ENCODE assay signal across 1 cellular context in the genomic region with DNA sequence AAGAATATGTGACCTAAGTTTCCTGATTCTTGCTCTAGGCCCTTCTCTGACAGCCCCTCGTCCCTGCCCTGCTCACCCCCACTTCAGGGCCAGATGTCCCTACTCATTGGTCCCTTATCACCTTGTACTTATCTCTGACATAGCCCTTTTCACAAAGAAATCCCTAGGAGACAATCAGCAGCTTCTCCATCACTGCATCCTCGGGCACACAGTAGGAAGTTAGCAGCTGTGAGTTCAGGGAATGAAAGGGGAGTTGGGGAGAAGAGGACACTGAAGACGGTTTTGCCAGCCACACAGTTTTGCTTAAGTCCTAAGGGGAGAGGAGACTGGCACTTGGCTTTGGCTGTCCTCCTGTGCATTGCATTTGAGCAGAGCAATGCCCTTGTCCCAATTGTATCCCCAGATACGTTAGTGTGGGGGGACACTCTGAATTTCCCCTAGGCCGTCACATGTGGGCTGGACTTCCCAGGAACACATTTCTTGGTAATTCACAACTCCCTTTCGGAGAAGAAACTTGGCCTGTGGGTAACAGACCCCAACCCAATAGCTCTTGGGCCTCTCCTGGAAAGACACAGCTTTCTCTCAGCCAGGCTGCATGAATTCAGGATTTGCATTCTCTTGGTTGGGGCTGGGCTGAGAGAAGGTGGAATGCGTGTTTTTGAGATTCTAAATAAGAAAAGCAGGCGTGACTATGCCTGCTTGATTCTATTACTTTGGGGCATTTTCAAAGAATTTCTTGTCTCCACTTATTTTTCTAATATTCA.
TF ChIP-seq lines count a peak whose summit lies in the region.

No MANE protein-coding gene starts in this region.

TF ChIP-seq in H1, 55 proteins besides CTCF, POLR2A, EP300 and RAD21:
- no peak for TF ChIP-seq SIX5 (IDR thresholded peaks at IDR 0.05; ENCODE audit: low read depth, low read length)
- TF ChIP-seq TEAD4 (IDR thresholded peaks at IDR 0.05; ENCODE audit: low read depth, low read length): peak; percentile 40; the same call in 1 of the 2 replicates
